Comparison of ENCODE assay signal across 17 cellular contexts in the genomic region with DNA sequence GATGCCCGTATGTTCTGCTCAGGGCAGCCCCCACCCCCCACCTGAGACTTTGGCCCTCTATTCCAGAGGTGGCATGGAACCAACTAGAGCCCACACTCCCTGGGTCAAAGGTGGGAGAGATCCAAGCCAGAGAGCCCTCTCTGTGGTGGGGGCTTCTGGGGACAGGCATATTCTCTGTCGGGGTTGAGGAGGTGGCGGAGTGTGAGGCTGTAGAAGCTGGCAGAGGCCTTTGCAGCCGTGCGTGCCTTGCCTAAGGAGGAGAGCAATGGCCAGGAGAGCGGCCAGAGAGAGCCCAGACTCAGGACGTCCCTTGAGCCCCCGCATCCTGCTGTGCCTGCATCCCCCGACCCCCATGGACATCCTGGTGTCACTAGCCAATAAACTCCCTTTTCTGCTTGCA.
A peak's percentile ranks its signal among the peaks of the same experiment; 100 is the strongest.
DNase-seq lines count a peak whose midpoint lies in the region; ATAC-seq and TF ChIP-seq lines count a peak whose summit lies in the region.
"Had no signal": no experiment of that assay in that cellular context is flagged by ENCODE, and none has a peak within 500 bp of the region (broad histone marks: within the 10 kb centered on the region; RNA-seq: fewer than 3 reads in every experiment).

No MANE protein-coding gene starts in this region.

- peaks cover 0 to 30% (median 5%) of the 10 kb centered on the region in 9 donors for H3K4me1 ChIP-seq in heart right ventricle
- peaks cover 13 to 30% of the 10 kb centered on the region in 2 donors for H3K4me1 ChIP-seq in neuronal stem cell (ENCODE audit: control insufficient read depth in 2 of 2, insufficient read depth in 1 of 2, low read depth in 1 of 2, low read length in 2 of 2)
- H3K4me1 ChIP-seq in upper lobe of right lung = no peaks in the 10 kb centered on the region
- H3K4me1 ChIP-seq in uterus = no peaks in the 10 kb centered on the region

- peaks cover 12% of the 10 kb centered on the region for H3K4me1 Mint-ChIP-seq in chondrocyte (ENCODE audit: low read depth)
- H3K4me1 Mint-ChIP-seq: B cell; CD4-positive, CD25-positive, alpha-beta regulatory T cell; CD8-positive, alpha-beta memory T cell had no signal

- WGBS in heart right ventricle, 2 donors = 57 to 72% methylated on average over 9 of the region's 9 CpGs
- WGBS in neuronal stem cell (ENCODE audit: extremely low coverage in 2 of 2, insufficient read length in 2 of 2, insufficient replicate concordance in 1 of 2), 2 donors = no CpG with 5 or more reads among the region's 9 CpGs

- H4K91ac ChIP-seq in neuronal stem cell (ENCODE audit: low read depth, low read length, poor library complexity) = no peak overlapping the region

- intact Hi-C loops in cardiac septum (cut with DNase I) = no loop called here
- intact Hi-C loops in heart right ventricle (cut with DNase I) = no loop called here
- intact Hi-C loops in upper lobe of right lung (cut with DNase I) = no loop called here
- intact Hi-C loops in uterus (cut with DNase I; ENCODE audit: low total_unique reads) = no loop called here

- no peak overlapping the region for H2AK5ac ChIP-seq in neuronal stem cell (ENCODE audit: low read depth, low read length)

- H3K23ac ChIP-seq in neuronal stem cell (ENCODE audit: low read depth, low read length, poor library complexity) = no peak overlapping the region

- no peak for TF ChIP-seq CTCF in heart right ventricle (IDR thresholded peaks at IDR 0.05)
- TF ChIP-seq CTCF in chondrocyte (IDR thresholded peaks at IDR 0.05) = no peak
- TF ChIP-seq CTCF in upper lobe of right lung (IDR thresholded peaks at IDR 0.05) = no peak
- no peak for TF ChIP-seq CTCF in uterus (IDR thresholded peaks at IDR 0.05)

- H3K4me3 ChIP-seq in heart right ventricle (no peak overlapping the region), neuronal stem cell (ENCODE audit: low read length in 2 of 2) (no peak overlapping the region), upper lobe of right lung (no peak overlapping the region), uterus (no peak overlapping the region)
- H3K4me3 ChIP-seq: BLaER1 treated with 17β-estradiol and CSF1 and Interleukin-3, amounts not matched to agents 10 nM and 100 nM; GM23248 had no signal

- no peak overlapping the region for H3K4me3 Mint-ChIP-seq in chondrocyte (ENCODE audit: unreplicated experiment)
- H3K4me3 Mint-ChIP-seq: B cell; CD4-positive, CD25-positive, alpha-beta regulatory T cell; CD8-positive, alpha-beta memory T cell had no signal

- H3K14ac ChIP-seq in neuronal stem cell (ENCODE audit: low read length) = no peak overlapping the region

- ATAC-seq in heart right ventricle = no peak
- no peak for ATAC-seq in upper lobe of right lung
- ATAC-seq in HG03280 (IDR thresholded peaks at IDR 0.05; ENCODE audit: unreplicated experiment) = no peak
- ATAC-seq: HepG2 had no signal

- H3K4me2 ChIP-seq in neuronal stem cell (ENCODE audit: insufficient read depth, low read length, poor library complexity, severe bottlenecking) = no peak overlapping the region
- H3K4me2 ChIP-seq: BLaER1 treated with 17β-estradiol and CSF1 and Interleukin-3, amounts not matched to agents 10 nM and 100 nM had no signal

- no peak overlapping the region for H4K8ac ChIP-seq in neuronal stem cell (ENCODE audit: low read depth, low read length)

- peak overlapping the region; percentile 74 for H3K18ac ChIP-seq in neuronal stem cell (ENCODE audit: low read length)

- peaks cover 12% of the 10 kb centered on the region for H3K27me3 Mint-ChIP-seq in chondrocyte (ENCODE audit: low read depth)
- H3K27me3 Mint-ChIP-seq: CD4-positive, CD25-positive, alpha-beta regulatory T cell had no signal

- H2BK15ac ChIP-seq in neuronal stem cell (ENCODE audit: low read length) = no peak overlapping the region

- H3K27me3 ChIP-seq in heart right ventricle = peaks cover 0 to 9% (median 0%) of the 10 kb centered on the region in 7 donors
- H3K27me3 ChIP-seq in neuronal stem cell (ENCODE audit: control insufficient read depth in 3 of 3, insufficient read depth in 3 of 3, low read depth in 1 of 3, low read length in 3 of 3) = peaks cover 0 to 38% (median 0%) of the 10 kb centered on the region in 3 experiments
- no peaks in the 10 kb centered on the region for H3K27me3 ChIP-seq in upper lobe of right lung
- H3K27me3 ChIP-seq in uterus = no peaks in the 10 kb centered on the region
- H3K27me3 ChIP-seq: BLaER1 treated with 17β-estradiol and CSF1 and Interleukin-3, amounts not matched to agents 10 nM and 100 nM had no signal

- H2AFZ ChIP-seq in neuronal stem cell (ENCODE audit: low read length) = no peak overlapping the region
- H2AFZ ChIP-seq: GM23248 had no signal

- no peak overlapping the region for H3K4ac ChIP-seq in neuronal stem cell (ENCODE audit: low read length)

- no peaks in the 10 kb centered on the region for H3K9me3 Mint-ChIP-seq in chondrocyte (ENCODE audit: low read depth)
- H3K9me3 Mint-ChIP-seq: CD4-positive, CD25-positive, alpha-beta regulatory T cell; CD8-positive, alpha-beta memory T cell; IgD-negative memory B cell had no signal

- no peaks in the 10 kb centered on the region for H3K36me3 ChIP-seq in heart right ventricle
- H3K36me3 ChIP-seq in neuronal stem cell (replicated peaks in 1 of 2; ENCODE audit: control insufficient read depth in 2 of 2, insufficient read depth in 2 of 2, low read length in 2 of 2) = no peaks in the 10 kb centered on the region
- no peaks in the 10 kb centered on the region for H3K36me3 ChIP-seq in upper lobe of right lung
- H3K36me3 ChIP-seq in uterus = no peaks in the 10 kb centered on the region
- H3K36me3 ChIP-seq: BLaER1 treated with 17β-estradiol and CSF1 and Interleukin-3, amounts not matched to agents 10 nM and 100 nM had no signal

- H3K27ac ChIP-seq in heart right ventricle (no peak overlapping the region), neuronal stem cell (replicated peaks; ENCODE audit: low read length) (no peak overlapping the region), upper lobe of right lung (no peak overlapping the region), uterus (no peak overlapping the region)
- H3K27ac ChIP-seq: BLaER1 treated with 17β-estradiol and CSF1 and Interleukin-3, amounts not matched to agents 10 nM and 100 nM; GM23248 had no signal

- DNase-seq in cardiac septum (ENCODE audit: low spot score) (peak; percentile 47), heart right ventricle (no peak), chondrocyte (ENCODE audit: low spot score) (peak; percentile 41), neuronal stem cell (ENCODE audit: low spot score) (no peak), upper lobe of right lung (peak; percentile 62), uterus (no peak), amniotic stem cell (lab: John Stamatoyannopoulos, UW) (no peak)
- DNase-seq: CD4-positive, CD25-positive, alpha-beta regulatory T cell; CD8-positive, alpha-beta memory T cell; COR-L47; GM23248; HCEC 1CT had no signal

- no peak overlapping the region for H2BK5ac ChIP-seq in neuronal stem cell (ENCODE audit: low read length)

- H3K79me1 ChIP-seq in neuronal stem cell (ENCODE audit: low read depth, low read length) = no peaks in the 10 kb centered on the region

- no peak overlapping the region for H2BK12ac ChIP-seq in neuronal stem cell (ENCODE audit: low read length)

- no peaks in the 10 kb centered on the region for H3K36me3 Mint-ChIP-seq in chondrocyte (ENCODE audit: low read depth)
- H3K36me3 Mint-ChIP-seq: CD4-positive, CD25-positive, alpha-beta regulatory T cell; CD8-positive, alpha-beta memory T cell had no signal

- H3K9me3 ChIP-seq in heart right ventricle = no peaks in the 10 kb centered on the region
- no peaks in the 10 kb centered on the region for H3K9me3 ChIP-seq in neuronal stem cell (replicated peaks in 1 of 2; ENCODE audit: control insufficient read depth in 2 of 2, insufficient read depth in 1 of 2, low read depth in 1 of 2, low read length in 2 of 2)
- H3K9me3 ChIP-seq in upper lobe of right lung = no peaks in the 10 kb centered on the region
- no peaks in the 10 kb centered on the region for H3K9me3 ChIP-seq in uterus
- H3K9me3 ChIP-seq: BLaER1 treated with 17β-estradiol and CSF1 and Interleukin-3, amounts not matched to agents 10 nM and 100 nM had no signal

- no peak overlapping the region for H2BK120ac ChIP-seq in neuronal stem cell (ENCODE audit: low read depth, low read length)

- no peak overlapping the region for H3K9ac ChIP-seq in neuronal stem cell (ENCODE audit: low read depth, low read length, poor library complexity)
- H3K9ac ChIP-seq: BLaER1 treated with 17β-estradiol and CSF1 and Interleukin-3, amounts not matched to agents 10 nM and 100 nM; GM23248 had no signal

- no peak overlapping the region for H3K27ac Mint-ChIP-seq in chondrocyte (ENCODE audit: unreplicated experiment)
- H3K27ac Mint-ChIP-seq: B cell; CD4-positive, CD25-positive, alpha-beta regulatory T cell; IgD-negative memory B cell had no signal

- no peak for TF ChIP-seq POLR2A in uterus (IDR thresholded peaks at IDR 0.05)

Comparison
In these comparisons a context has a peak if more than half of its experiments do, and no peak if none do; other contexts are left out.
1. DNase-seq: peak in cardiac septum (single experiment), chondrocyte (single experiment) and upper lobe of right lung (single experiment); none in heart right ventricle (0 of 2), neuronal stem cell (single experiment), uterus (0 of 2) and amniotic stem cell (single experiment).